16 cellular contexts compared by ENCODE assay signal in genomic region chr2:200757414-200757813, GRCh38. TPM values are rescaled to one million over a fixed set of nuclear protein-coding genes. Genes with fewer than 3 reads are reported as not detected.
DNase-seq lines count a peak whose midpoint lies in the region; ATAC-seq and TF ChIP-seq lines count a peak whose summit lies in the region.
"Had no signal": no experiment of that assay in that cellular context is flagged by ENCODE, and none has a peak within 500 bp of the region (broad histone marks: within the 10 kb centered on the region; RNA-seq: fewer than 3 reads in every experiment).

No MANE protein-coding gene starts in this region.

- H3K27ac Mint-ChIP-seq in chondrocyte (ENCODE audit: unreplicated experiment) (peak overlapping the region; percentile 6), type B pancreatic cell (peak overlapping the region; percentile 54)
- H3K27ac Mint-ChIP-seq: activated B cell treated with CpG ODN at 0.5 μM for 24 hours; CD4-positive, CD25-positive, alpha-beta regulatory T cell had no signal

- no peaks in the 10 kb centered on the region for H3K9me3 Mint-ChIP-seq in chondrocyte (ENCODE audit: low read depth)
- no peaks in the 10 kb centered on the region for H3K9me3 Mint-ChIP-seq in type B pancreatic cell
- H3K9me3 Mint-ChIP-seq: activated B cell treated with CpG ODN at 0.5 μM for 24 hours; CD4-positive, CD25-positive, alpha-beta regulatory T cell had no signal

- H3K4me1 Mint-ChIP-seq in chondrocyte (ENCODE audit: low read depth) (peaks cover 26% of the 10 kb centered on the region), type B pancreatic cell (ENCODE audit: unreplicated experiment) (peaks cover 7% of the 10 kb centered on the region)
- H3K4me1 Mint-ChIP-seq: activated B cell treated with CpG ODN at 0.5 μM for 24 hours had no signal

- ATAC-seq in GM19395 (IDR thresholded peaks at IDR 0.05; ENCODE audit: unreplicated experiment): peak; percentile 15

- no peaks in the 10 kb centered on the region for H3K36me3 Mint-ChIP-seq in chondrocyte (ENCODE audit: low read depth)
- no peaks in the 10 kb centered on the region for H3K36me3 Mint-ChIP-seq in type B pancreatic cell
- H3K36me3 Mint-ChIP-seq: CD4-positive, CD25-positive, alpha-beta regulatory T cell had no signal

- TF ChIP-seq CTCF in chondrocyte (IDR thresholded peaks at IDR 0.05): no peak
- TF ChIP-seq CTCF in type B pancreatic cell (conservative IDR thresholded peaks at IDR 0.05): no peak

- no peak overlapping the region for H3K4me3 Mint-ChIP-seq in chondrocyte (ENCODE audit: unreplicated experiment)
- no peak overlapping the region for H3K4me3 Mint-ChIP-seq in type B pancreatic cell
- H3K4me3 Mint-ChIP-seq: activated B cell treated with CpG ODN at 0.5 μM for 24 hours had no signal

- DNase-seq in HK-2 (ENCODE audit: unreplicated experiment): peak; percentile 55
- no peak for DNase-seq in chondrocyte (ENCODE audit: low spot score)
- DNase-seq in type B pancreatic cell (ENCODE audit: extremely low spot score, unreplicated experiment): no peak
- no peak for DNase-seq in middle frontal gyrus (ENCODE audit: extremely low spot score, low spot score)
- DNase-seq in NCI-H1436 treated with DMSO at 0.1 percent for 48 hours (lab: John Stamatoyannopoulos, UW): no peak
- DNase-seq in NAMALWA (ENCODE audit: low spot score): no peak
- DNase-seq: activated B cell treated with CpG ODN at 0.5 μM for 24 hours; activated effector memory CD4-positive, alpha-beta T cell treated with Interleukin-2 at 50 U/mL for 16 hours; amygdala; CD4-positive, CD25-positive, alpha-beta regulatory T cell; head of caudate nucleus; NCI-H1694 treated with DMSO at 0.1 percent for 48 hours; NCI-H524; stimulated activated CD4-positive, alpha-beta T cell treated with anti-CD3 and anti-CD28 coated beads, Interleukin-12 subunit alpha, Interleukin-12 subunit beta, amount 100 ng/mL, for 4 hours; stomach had no signal

- H3K27me3 Mint-ChIP-seq in chondrocyte (ENCODE audit: low read depth) (no peaks in the 10 kb centered on the region), type B pancreatic cell (peaks cover 16% of the 10 kb centered on the region)

RNA-seq across cellular contexts. Expression of gene BZW1, which starts 54.3 kb away (rescaled TPM):
- total RNA-seq in chondrocyte (191 to 201 TPM (median 194 TPM) in 3 replicates), type B pancreatic cell (ENCODE audit: low replicate concordance) (254 and 275 TPM in 2 replicates)
